Comparison of ENCODE assay signal across 8 cellular contexts in the genomic region with DNA sequence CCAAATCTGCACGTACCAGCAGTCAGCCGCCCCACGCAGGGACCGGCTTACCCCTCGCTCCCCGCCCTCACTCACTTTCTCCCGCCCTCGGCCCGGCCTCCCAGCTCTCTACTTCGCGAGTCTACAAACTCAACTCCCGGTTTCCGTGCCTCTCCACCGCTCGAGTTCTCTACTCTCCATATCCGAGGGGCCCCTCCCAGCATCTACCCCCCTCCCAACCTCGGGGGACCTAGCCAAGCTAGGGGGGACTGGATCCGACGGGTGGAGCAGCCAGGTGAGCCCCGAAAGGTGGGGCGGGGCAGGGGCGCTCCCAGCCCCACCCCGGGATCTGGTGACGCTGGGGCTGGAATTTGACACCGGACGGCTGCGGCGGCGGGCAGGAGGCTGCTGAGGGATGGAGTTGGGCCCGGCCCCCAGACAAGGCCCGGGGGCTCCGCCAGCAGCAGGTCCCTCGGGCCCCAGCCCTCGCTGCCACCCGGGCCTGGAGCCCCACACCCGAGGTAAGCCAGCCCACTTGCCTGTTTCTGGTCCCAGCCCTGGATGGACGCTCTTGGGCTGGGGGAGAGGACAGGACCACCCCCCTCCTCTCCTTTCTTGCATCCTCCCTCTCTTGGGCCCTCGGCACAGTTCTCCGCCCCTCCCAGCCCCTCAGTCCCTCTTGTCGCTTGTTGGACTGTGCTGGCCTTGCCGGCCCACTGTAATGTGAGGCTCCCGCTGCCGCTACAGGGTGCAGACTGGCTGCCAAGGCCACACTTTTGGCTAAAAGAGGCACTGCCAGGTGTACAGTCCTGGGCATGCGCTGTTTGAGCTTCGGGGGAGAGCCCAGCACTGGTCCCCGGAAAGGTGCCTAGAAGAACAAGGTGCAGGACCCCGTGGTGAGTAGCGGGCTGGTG. TPM values are rescaled to one million over a fixed set of nuclear protein-coding genes. Genes with fewer than 3 reads are reported as not detected.
A peak's percentile ranks its signal among the peaks of the same experiment; 100 is the strongest.
DNase-seq lines count a peak whose midpoint lies in the region; ATAC-seq, FAIRE-seq and TF ChIP-seq lines count a peak whose summit lies in the region.

A gene with protein sequence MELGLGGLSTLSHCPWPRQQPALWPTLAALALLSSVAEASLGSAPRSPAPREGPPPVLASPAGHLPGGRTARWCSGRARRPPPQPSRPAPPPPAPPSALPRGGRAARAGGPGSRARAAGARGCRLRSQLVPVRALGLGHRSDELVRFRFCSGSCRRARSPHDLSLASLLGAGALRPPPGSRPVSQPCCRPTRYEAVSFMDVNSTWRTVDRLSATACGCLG (plus strand): TSS at position 416 of the 893 bp plus-strand sequence. CDS start 1,856 bp downstream, outside the sequence.

- peaks cover 36% of the 10 kb centered on the region for H3K27me3 Mint-ChIP-seq in CD4-positive, alpha-beta T cell
- peaks cover 16% of the 10 kb centered on the region for H3K27me3 Mint-ChIP-seq in memory B cell
- H3K27me3 Mint-ChIP-seq in activated T-helper 2 cell treated with anti-CD3 and anti-CD28 coated beads, Interferon-gamma antibody, Interleukin-2, Interleukin-4, amounts not matched to agents 10 μg/mL and 5 μg/mL and 100 μg/mL, durations not matched to agents 14 hours and 24 hours and 36 hours (ENCODE audit: low read depth) = peaks cover 10% of the 10 kb centered on the region

- H3K36me3 Mint-ChIP-seq in CD4-positive, alpha-beta T cell (ENCODE audit: low read depth) = no peaks in the 10 kb centered on the region
- H3K36me3 Mint-ChIP-seq in memory B cell = peaks cover 3% of the 10 kb centered on the region
- peaks cover 4% of the 10 kb centered on the region for H3K36me3 Mint-ChIP-seq in activated T-helper 2 cell treated with anti-CD3 and anti-CD28 coated beads, Interferon-gamma antibody, Interleukin-2, Interleukin-4, amounts not matched to agents 10 μg/mL and 5 μg/mL and 100 μg/mL, durations not matched to agents 14 hours and 24 hours and 36 hours (ENCODE audit: low read depth)

- H3K36me3 ChIP-seq in bronchial epithelial cell (ENCODE audit: control insufficient read depth, insufficient read depth, low read length) = peaks cover 4% of the 10 kb centered on the region

- intact Hi-C loops in CD4-positive, alpha-beta T cell (cut with DNase I, micrococcal nuclease) = loop anchor here (1.0 to 10.0 kb wide), 5 partner anchors 114 to 709 kb away; no protein-coding TSS in a partner anchor
- intact Hi-C loops in activated T-helper 2 cell treated with anti-CD3 and anti-CD28 coated beads, Interferon-gamma antibody, Interleukin-2, Interleukin-4, amounts not matched to agents 10 μg/mL and 5 μg/mL and 100 μg/mL, durations not matched to agents 14 hours and 24 hours and 36 hours (cut with micrococcal nuclease) = loop anchor here (1.0 to 5.0 kb wide), 2 partner anchors 170 to 406 kb away; no protein-coding TSS in a partner anchor

- H3K27ac Mint-ChIP-seq in CD4-positive, alpha-beta T cell = no peak within 1 kb of the TSS
- no peak within 1 kb of the TSS for H3K27ac Mint-ChIP-seq in memory B cell
- H3K27ac Mint-ChIP-seq in activated T-helper 2 cell treated with anti-CD3 and anti-CD28 coated beads, Interferon-gamma antibody, Interleukin-2, Interleukin-4, amounts not matched to agents 10 μg/mL and 5 μg/mL and 100 μg/mL, durations not matched to agents 14 hours and 24 hours and 36 hours = no peak within 1 kb of the TSS

- H3K9me3 ChIP-seq in CD4-positive, alpha-beta T cell (ENCODE audit: control insufficient read depth, low read length) = no peaks in the 10 kb centered on the region

- POLR2A ChIA-PET in CD4-positive, alpha-beta T cell (lab: Charles Lee) = interaction anchor here (1.6 kb wide), 1 partner anchor 37 kb away, joined by 4 read pairs; a partner anchor contains a TSS

- TF ChIP-seq CTCF in CD4-positive, alpha-beta T cell (IDR thresholded peaks at IDR 0.05) = no peak
- no peak for TF ChIP-seq CTCF in bronchial epithelial cell (IDR thresholded peaks at IDR 0.05; ENCODE audit: insufficient read depth, low read length, severe bottlenecking)

- peaks cover 41% of the 10 kb centered on the region for H3K27me3 ChIP-seq in CD4-positive, alpha-beta T cell (ENCODE audit: control insufficient read depth, insufficient read depth, low read length)
- no peaks in the 10 kb centered on the region for H3K27me3 ChIP-seq in bronchial epithelial cell (ENCODE audit: control insufficient read depth, insufficient read depth, low read length)

- H3K9me3 Mint-ChIP-seq in CD4-positive, alpha-beta T cell = no peaks in the 10 kb centered on the region
- no peaks in the 10 kb centered on the region for H3K9me3 Mint-ChIP-seq in memory B cell
- H3K9me3 Mint-ChIP-seq in activated T-helper 2 cell treated with anti-CD3 and anti-CD28 coated beads, Interferon-gamma antibody, Interleukin-2, Interleukin-4, amounts not matched to agents 10 μg/mL and 5 μg/mL and 100 μg/mL, durations not matched to agents 14 hours and 24 hours and 36 hours = no peaks in the 10 kb centered on the region

- no peak for FAIRE-seq in bronchial epithelial cell (lab: Jason Lieb, UNC)

- H3K4me3 Mint-ChIP-seq in CD4-positive, alpha-beta T cell = peak within 1 kb of the TSS; percentile 48
- peak within 1 kb of the TSS; percentile 4 for H3K4me3 Mint-ChIP-seq in memory B cell
- no peak within 1 kb of the TSS for H3K4me3 Mint-ChIP-seq in activated T-helper 2 cell treated with anti-CD3 and anti-CD28 coated beads, Interferon-gamma antibody, Interleukin-2, Interleukin-4, amounts not matched to agents 10 μg/mL and 5 μg/mL and 100 μg/mL, durations not matched to agents 14 hours and 24 hours and 36 hours (ENCODE audit: low read depth)

- peak within 1 kb of the TSS; percentile 58 for H3K4me3 ChIP-seq in bronchial epithelial cell (ENCODE audit: low read depth, low read length)

- H3K4me1 Mint-ChIP-seq in CD4-positive, alpha-beta T cell (ENCODE audit: low read depth) = peaks cover 15% of the 10 kb centered on the region
- peaks cover 11% of the 10 kb centered on the region for H3K4me1 Mint-ChIP-seq in memory B cell
- H3K4me1 Mint-ChIP-seq in activated T-helper 2 cell treated with anti-CD3 and anti-CD28 coated beads, Interferon-gamma antibody, Interleukin-2, Interleukin-4, amounts not matched to agents 10 μg/mL and 5 μg/mL and 100 μg/mL, durations not matched to agents 14 hours and 24 hours and 36 hours (ENCODE audit: low read depth) = peaks cover 11% of the 10 kb centered on the region

- H3K27ac ChIP-seq in CD4-positive, alpha-beta T cell (ENCODE audit: low read depth, low read length) = no peak within 1 kb of the TSS

- no peak for DNase-seq in CD4-positive, alpha-beta T cell
- DNase-seq in NCI-H146 treated with DMSO at 0.1 percent for 48 hours (lab: John Stamatoyannopoulos, UW; ENCODE audit: unreplicated experiment) (peak; percentile 26), bronchial epithelial cell (ENCODE audit: low read depth) (peak; percentile 44), memory B cell (ENCODE audit: low spot score in 2 of 2) (no peak), germinal center (ENCODE audit: low spot score) (no peak), SKM-1 treated with dmso at 0.1 percent for 144 hours (lab: John Stamatoyannopoulos, UW; ENCODE audit: unreplicated experiment) (no peak)
- no peak for DNase-seq in stimulated activated CD4-positive, alpha-beta T cell treated with anti-CD3 and anti-CD28 coated beads, Interleukin-4, amount 100 ng/mL, for 1 hour
- no peak for DNase-seq in activated T-helper 2 cell treated with anti-CD3 and anti-CD28 coated beads, Interferon-gamma antibody, Interleukin-2, Interleukin-4, amounts not matched to agents 10 μg/mL and 5 μg/mL and 100 μg/mL, durations not matched to agents 14 hours and 24 hours and 36 hours (ENCODE audit: low spot score)

- CTCF ChIA-PET in CD4-positive, alpha-beta T cell (lab: Charles Lee) = interaction anchor here (1.9 to 3.3 kb wide), 4 partner anchors 13 to 170 kb away, joined by 6 to 24 read pairs (median 16); a partner anchor contains a TSS

- peak; percentile 21 for ATAC-seq in CD4-positive, alpha-beta T cell (ENCODE audit: poor library complexity)
- ATAC-seq in memory B cell (ENCODE audit: low read depth) = peak; percentile 24

RNA-seq across cellular contexts. Expression of the gene that starts here (rescaled TPM):
- total RNA-seq in CD4-positive, alpha-beta T cell = 1 to 10 TPM in 1 of 2 experiments, under 1 TPM in 1; 0.55 to 1.3 TPM
- 8.7 and 20.1 TPM in 2 replicates for total RNA-seq in bronchial epithelial cell
- 0.21 and 0.39 TPM in 2 replicates for total RNA-seq in activated T-helper 2 cell treated with anti-CD3 and anti-CD28 coated beads, Interferon-gamma antibody, Interleukin-2, Interleukin-4, amounts not matched to agents 10 μg/mL and 5 μg/mL and 100 μg/mL, durations not matched to agents 14 hours and 24 hours and 36 hours

Comparison
In these comparisons a context has a peak if more than half of its experiments do, and no peak if none do; other contexts are left out.
1. DNase-seq: peak in NCI-H146 treated with DMSO at 0.1 percent for 48 hours (single experiment) and bronchial epithelial cell (single experiment); none in CD4-positive, alpha-beta T cell (0 of 10), memory B cell (0 of 2), germinal center (single experiment), stimulated activated CD4-positive, alpha-beta T cell treated with anti-CD3 and anti-CD28 coated beads, Interleukin-4, amount 100 ng/mL, for 1 hour (single experiment), activated T-helper 2 cell treated with anti-CD3 and anti-CD28 coated beads, Interferon-gamma antibody, Interleukin-2, Interleukin-4, amounts not matched to agents 10 μg/mL and 5 μg/mL and 100 μg/mL, durations not matched to agents 14 hours and 24 hours and 36 hours (single experiment) and SKM-1 treated with dmso at 0.1 percent for 144 hours (single experiment).